ENCODE assay signal across 34 cellular contexts in genomic region chr3:81476652-81477051, GRCh38.
"Had no signal": no experiment of that assay in that cellular context is flagged by ENCODE, and none has a peak within 500 bp of the region (broad histone marks: within the 10 kb centered on the region; RNA-seq: fewer than 3 reads in every experiment).

No MANE protein-coding gene starts in this region.

- ATAC-seq: activated CD4-positive, CD25-positive, alpha-beta regulatory T cell treated with anti-CD3 and anti-CD28 coated beads, Interleukin-2, amount 50 U/mL, for 24 hours; mucosa of descending colon; stimulated activated memory B cell treated with anti-CD40 and anti-IgM and Interleukin-4, amounts not matched to agents 10 μg/mL and 1 μg/mL and 100 μg/mL, for 72 hours; stimulated activated naive CD8-positive, alpha-beta T cell treated with anti-CD3 and anti-CD28 coated beads, Interleukin-15, amount 100 ng/mL, for 72 hours had no signal

- H3K27ac Mint-ChIP-seq: activated CD4-positive, alpha-beta memory T cell treated with anti-CD3 and anti-CD28 coated beads, Interleukin-2, amount 10 ng/mL, durations not matched to agents 7 days and 5 days; activated naive CD4-positive, alpha-beta T cell treated with anti-CD3 and anti-CD28 coated beads, Interleukin-2, amount 10 ng/mL, durations not matched to agents 7 days and 5 days; activated naive CD8-positive, alpha-beta T cell treated with anti-CD3 and anti-CD28 coated beads, Interleukin-2, amount 10 ng/mL, durations not matched to agents 7 days and 5 days; activated T-cell treated with anti-CD3 and anti-CD28 coated beads, Interleukin-2, amount 50 U/mL, for 24 hours; brain; nephron progenitor cell; progenitor cell of endocrine pancreas; stimulated activated memory B cell treated with anti-CD40 and anti-IgM and Interleukin-4, amounts not matched to agents 10 μg/mL and 1 μg/mL and 100 μg/mL, for 72 hours; stimulated activated naive CD8-positive, alpha-beta T cell treated with anti-CD3 and anti-CD28 coated beads, Interleukin-15, amount 100 ng/mL, for 72 hours; type B pancreatic cell had no signal

- H3K9me3 ChIP-seq: ascending aorta, colonic mucosa, left ventricle myocardium inferior, mucosa of descending colon, ovary, sigmoid colon, vagina had no signal

- H3K27ac ChIP-seq: ascending aorta, cardiac muscle cell, colonic mucosa, dorsolateral prefrontal cortex, hepatocyte, left ventricle myocardium inferior, ovary, sigmoid colon, vagina, WERI-Rb-1 had no signal

- H3K4me3 ChIP-seq: ascending aorta, cardiac muscle cell, colonic mucosa, dorsolateral prefrontal cortex, hepatocyte, left ventricle myocardium inferior, mucosa of descending colon, ovary, sigmoid colon, vagina had no signal

- DNase-seq: activated CD4-positive, alpha-beta memory T cell treated with anti-CD3 and anti-CD28 coated beads, Interleukin-2, amount 10 ng/mL, durations not matched to agents 7 days and 5 days; activated CD4-positive, alpha-beta T cell treated with anti-CD3 and anti-CD28 coated beads for 48 hours; activated CD8-positive, alpha-beta memory T cell treated with anti-CD3 and anti-CD28 coated beads, Interleukin-2, amount 50 U/mL, for 48 hours; activated gamma-delta T cell; activated naive CD4-positive, alpha-beta T cell treated with anti-CD3 and anti-CD28 coated beads, Interleukin-2, amount 10 ng/mL, durations not matched to agents 7 days and 5 days; activated naive CD8-positive, alpha-beta T cell treated with anti-CD3 and anti-CD28 coated beads, Interleukin-2, amount 10 ng/mL, durations not matched to agents 7 days and 5 days; activated T-cell treated with anti-CD3 and anti-CD28 coated beads, Interleukin-2, amount 50 U/mL, for 24 hours; cerebellar nuclear complex; colonic mucosa; dorsolateral prefrontal cortex; effector memory CD4-positive, alpha-beta T cell; islet precursor cell; left ventricle myocardium inferior; mucosa of descending colon; nephron progenitor cell; ovary; sigmoid colon; small intestine; stimulated activated CD4-positive, alpha-beta T cell treated with anti-CD3 and anti-CD28 coated beads, Interleukin-1b, Interleukin-23, amount 100 ng/mL, for 48 hours; stimulated activated CD4-positive, alpha-beta T cell treated with anti-CD3 and anti-CD28 coated beads, Interleukin-4, amount 100 ng/mL, for 4 hours; stimulated activated CD8-positive, alpha-beta memory T cell treated with anti-CD3 and anti-CD28 coated beads, Interleukin-4, amount 100 ng/mL, for 48 hours; stimulated activated naive CD8-positive, alpha-beta T cell treated with anti-CD3 and anti-CD28 coated beads, Interleukin-15, amount 100 ng/mL, for 72 hours; substantia nigra; WERI-Rb-1 had no signal

- H3K36me3 ChIP-seq: ascending aorta, cardiac muscle cell, colonic mucosa, left ventricle myocardium inferior, ovary, sigmoid colon, vagina, WERI-Rb-1 had no signal

- H3K27me3 ChIP-seq: ascending aorta, cardiac muscle cell, colonic mucosa, dorsolateral prefrontal cortex, hepatocyte, ovary, sigmoid colon, vagina had no signal

- H3K4me3 Mint-ChIP-seq: activated CD4-positive, alpha-beta memory T cell treated with anti-CD3 and anti-CD28 coated beads, Interleukin-2, amount 10 ng/mL, durations not matched to agents 7 days and 5 days; activated naive CD4-positive, alpha-beta T cell treated with anti-CD3 and anti-CD28 coated beads, Interleukin-2, amount 10 ng/mL, durations not matched to agents 7 days and 5 days; activated naive CD8-positive, alpha-beta T cell treated with anti-CD3 and anti-CD28 coated beads, Interleukin-2, amount 10 ng/mL, durations not matched to agents 7 days and 5 days; activated T-cell treated with anti-CD3 and anti-CD28 coated beads, Interleukin-2, amount 50 U/mL, for 24 hours; brain; nephron progenitor cell; stimulated activated memory B cell treated with anti-CD40 and anti-IgM and Interleukin-4, amounts not matched to agents 10 μg/mL and 1 μg/mL and 100 μg/mL, for 72 hours; stimulated activated naive CD8-positive, alpha-beta T cell treated with anti-CD3 and anti-CD28 coated beads, Interleukin-15, amount 100 ng/mL, for 72 hours; type B pancreatic cell had no signal

- H3K4me1 ChIP-seq: colonic mucosa, sigmoid colon, vagina had no signal

- H3K79me2 ChIP-seq: hepatocyte had no signal

- H3K27me3 Mint-ChIP-seq: activated CD4-positive, alpha-beta memory T cell treated with anti-CD3 and anti-CD28 coated beads, Interleukin-2, amount 10 ng/mL, durations not matched to agents 7 days and 5 days; activated naive CD4-positive, alpha-beta T cell treated with anti-CD3 and anti-CD28 coated beads, Interleukin-2, amount 10 ng/mL, durations not matched to agents 7 days and 5 days; brain; progenitor cell of endocrine pancreas; stimulated activated naive CD8-positive, alpha-beta T cell treated with anti-CD3 and anti-CD28 coated beads, Interleukin-15, amount 100 ng/mL, for 72 hours; type B pancreatic cell had no signal

- H3K4me2 ChIP-seq: hepatocyte had no signal

- H2AFZ ChIP-seq: hepatocyte had no signal

- H3K4me1 Mint-ChIP-seq: activated CD4-positive, alpha-beta memory T cell treated with anti-CD3 and anti-CD28 coated beads, Interleukin-2, amount 10 ng/mL, durations not matched to agents 7 days and 5 days; activated naive CD4-positive, alpha-beta T cell treated with anti-CD3 and anti-CD28 coated beads, Interleukin-2, amount 10 ng/mL, durations not matched to agents 7 days and 5 days; activated naive CD8-positive, alpha-beta T cell treated with anti-CD3 and anti-CD28 coated beads, Interleukin-2, amount 10 ng/mL, durations not matched to agents 7 days and 5 days; stimulated activated memory B cell treated with anti-CD40 and anti-IgM and Interleukin-4, amounts not matched to agents 10 μg/mL and 1 μg/mL and 100 μg/mL, for 72 hours; stimulated activated naive CD8-positive, alpha-beta T cell treated with anti-CD3 and anti-CD28 coated beads, Interleukin-15, amount 100 ng/mL, for 72 hours had no signal

- H3K36me3 Mint-ChIP-seq: activated naive CD4-positive, alpha-beta T cell treated with anti-CD3 and anti-CD28 coated beads, Interleukin-2, amount 10 ng/mL, durations not matched to agents 7 days and 5 days; activated naive CD8-positive, alpha-beta T cell treated with anti-CD3 and anti-CD28 coated beads, Interleukin-2, amount 10 ng/mL, durations not matched to agents 7 days and 5 days; brain; stimulated activated memory B cell treated with anti-CD40 and anti-IgM and Interleukin-4, amounts not matched to agents 10 μg/mL and 1 μg/mL and 100 μg/mL, for 72 hours; type B pancreatic cell had no signal

- FAIRE-seq: frontal cortex, small intestine had no signal

- H3K9me3 Mint-ChIP-seq: activated CD4-positive, alpha-beta memory T cell treated with anti-CD3 and anti-CD28 coated beads, Interleukin-2, amount 10 ng/mL, durations not matched to agents 7 days and 5 days; activated naive CD4-positive, alpha-beta T cell treated with anti-CD3 and anti-CD28 coated beads, Interleukin-2, amount 10 ng/mL, durations not matched to agents 7 days and 5 days; activated T-cell treated with anti-CD3 and anti-CD28 coated beads, Interleukin-2, amount 50 U/mL, for 24 hours; brain; stimulated activated memory B cell treated with anti-CD40 and anti-IgM and Interleukin-4, amounts not matched to agents 10 μg/mL and 1 μg/mL and 100 μg/mL, for 72 hours; stimulated activated naive CD8-positive, alpha-beta T cell treated with anti-CD3 and anti-CD28 coated beads, Interleukin-15, amount 100 ng/mL, for 72 hours; type B pancreatic cell had no signal
